Comparison of ENCODE assay signal across 8 cellular contexts in genomic region chr9:120348951-120349429, GRCh38.
DNase-seq lines count a peak whose midpoint lies in the region; TF ChIP-seq lines count a peak whose summit lies in the region.

No MANE protein-coding gene starts in this region.

- H2BK5ac ChIP-seq in trophoblast cell (ENCODE audit: low read depth, low read length, poor library complexity) = no peak overlapping the region

- H2BK12ac ChIP-seq in trophoblast cell (ENCODE audit: low read length) = no peak overlapping the region

- H4K8ac ChIP-seq in trophoblast cell (ENCODE audit: low read depth, low read length) = no peak overlapping the region

- no peak overlapping the region for H3K4me3 Mint-ChIP-seq in activated CD4-positive, alpha-beta T cell treated with anti-CD3 and anti-CD28 coated beads, Interleukin-2, amount 10 ng/mL, durations not matched to agents 7 days and 5 days

- no peaks in the 10 kb centered on the region for H3K27me3 Mint-ChIP-seq in activated CD4-positive, alpha-beta T cell treated with anti-CD3 and anti-CD28 coated beads, Interleukin-2, amount 10 ng/mL, durations not matched to agents 7 days and 5 days

- H3K36me3 Mint-ChIP-seq in activated CD4-positive, alpha-beta T cell treated with anti-CD3 and anti-CD28 coated beads, Interleukin-2, amount 10 ng/mL, durations not matched to agents 7 days and 5 days (ENCODE audit: low read depth) = no peaks in the 10 kb centered on the region

- H3K27ac ChIP-seq in trophoblast cell (ENCODE audit: low read depth, low read length) = no peak overlapping the region
- H3K27ac ChIP-seq in ovary = no peak overlapping the region

- no peak overlapping the region for H2AFZ ChIP-seq in trophoblast cell (ENCODE audit: insufficient read depth, low read length, poor library complexity)

- peaks cover 8% of the 10 kb centered on the region for H3K4me1 Mint-ChIP-seq in activated CD4-positive, alpha-beta T cell treated with anti-CD3 and anti-CD28 coated beads, Interleukin-2, amount 10 ng/mL, durations not matched to agents 7 days and 5 days

- H3K4me1 ChIP-seq in trophoblast cell (ENCODE audit: control insufficient read depth in 1 of 2, insufficient read depth in 2 of 2, low read length in 2 of 2) = peaks cover 2 to 5% of the 10 kb centered on the region in 2 experiments
- H3K4me1 ChIP-seq in ovary (ENCODE audit: insufficient read depth) = peaks cover 1% of the 10 kb centered on the region

- H3K4me2 ChIP-seq in trophoblast cell (ENCODE audit: low read length) = peak overlapping the region; percentile 35

- no peaks in the 10 kb centered on the region for H3K79me1 ChIP-seq in trophoblast cell (ENCODE audit: low read length)

- POLR2A ChIA-PET in activated CD4-positive, alpha-beta T cell treated with anti-CD3 and anti-CD28 coated beads, Interleukin-2, amount 10 ng/mL, durations not matched to agents 7 days and 5 days (lab: Charles Lee) = no interaction called here

- no peak overlapping the region for H3K27ac Mint-ChIP-seq in activated CD4-positive, alpha-beta T cell treated with anti-CD3 and anti-CD28 coated beads, Interleukin-2, amount 10 ng/mL, durations not matched to agents 7 days and 5 days

- H2AK5ac ChIP-seq in trophoblast cell (ENCODE audit: low read length) = no peak overlapping the region

- no peak overlapping the region for H4K91ac ChIP-seq in trophoblast cell (ENCODE audit: low read depth, low read length)

- TF ChIP-seq EP300 in Ishikawa (IDR thresholded peaks at IDR 0.05; ENCODE audit: borderline replicate concordance) = no peak
- no peak for TF ChIP-seq EP300 in ovary (IDR thresholded peaks at IDR 0.05)

- no CpG with 5 or more reads among the region's 16 CpGs for WGBS in trophoblast cell (ENCODE audit: extremely low coverage, insufficient coverage, insufficient read length)
- 34 to 47% (median 43%) methylated on average over 16 of the region's 16 CpGs for WGBS in ovary, 3 donors

- no peak overlapping the region for H2BK120ac ChIP-seq in trophoblast cell (ENCODE audit: insufficient read depth, low read length, poor library complexity)

- intact Hi-C loops in ovary (cut with DNase I) = no loop called here

- H3K27me3 ChIP-seq in trophoblast cell (ENCODE audit: insufficient read depth, low read length) (no peaks in the 10 kb centered on the region), ovary (no peaks in the 10 kb centered on the region)

- H3K79me2 ChIP-seq in trophoblast cell (ENCODE audit: control insufficient read depth, insufficient read depth, low read length, poor library complexity) = no peaks in the 10 kb centered on the region

- H3K9me3 Mint-ChIP-seq in activated CD4-positive, alpha-beta T cell treated with anti-CD3 and anti-CD28 coated beads, Interleukin-2, amount 10 ng/mL, durations not matched to agents 7 days and 5 days = no peaks in the 10 kb centered on the region

- H3K18ac ChIP-seq in trophoblast cell (ENCODE audit: low read length) = no peak overlapping the region

- H3K4me3 ChIP-seq in fibroblast of villous mesenchyme (ENCODE audit: low read depth, low read length) (no peak overlapping the region), trophoblast cell (ENCODE audit: low read depth, low read length) (peak overlapping the region; percentile 11), ovary (no peak overlapping the region)

- H3K36me3 ChIP-seq in trophoblast cell (ENCODE audit: control insufficient read depth in 1 of 2, insufficient read depth in 2 of 2, low read length in 2 of 2) (no peaks in the 10 kb centered on the region), ovary (no peaks in the 10 kb centered on the region)

- H3K9ac ChIP-seq in trophoblast cell (ENCODE audit: low read length) = no peak overlapping the region

- H3K4ac ChIP-seq in trophoblast cell (ENCODE audit: low read depth, low read length) = no peak overlapping the region

- H4K12ac ChIP-seq in trophoblast cell (ENCODE audit: low read depth, low read length) = no peak overlapping the region

- peak; percentile 88 for TF ChIP-seq RAD21 in Ishikawa (IDR thresholded peaks at IDR 0.05; ENCODE audit: low read depth)

- CTCF ChIA-PET in activated CD4-positive, alpha-beta T cell treated with anti-CD3 and anti-CD28 coated beads, Interleukin-2, amount 10 ng/mL, durations not matched to agents 7 days and 5 days (lab: Charles Lee) = no interaction called here

- H3K23ac ChIP-seq in trophoblast cell (ENCODE audit: low read length) = no peak overlapping the region

- no peak for TF ChIP-seq POLR2A in ovary (IDR thresholded peaks at IDR 0.05)

- H3K14ac ChIP-seq in trophoblast cell (ENCODE audit: low read length) = no peak overlapping the region

- TF ChIP-seq CTCF in fibroblast of villous mesenchyme (IDR thresholded peaks at IDR 0.05; ENCODE audit: insufficient read depth, low read depth, low read length) = peak; percentile 69
- TF ChIP-seq CTCF in ovary (IDR thresholded peaks at IDR 0.05) = no peak

- H3K9me3 ChIP-seq in trophoblast cell (ENCODE audit: insufficient read depth, low read depth, low read length) (no peaks in the 10 kb centered on the region), ovary (no peaks in the 10 kb centered on the region)

- DNase-seq in activated CD4-positive, alpha-beta T cell treated with anti-CD3 and anti-CD28 coated beads, Interleukin-2, amount 10 ng/mL, durations not matched to agents 7 days and 5 days = peak; percentile 8
- DNase-seq in activated CD4-positive, alpha-beta T cell treated with anti-CD3 and anti-CD28 coated beads for 1 hour = no peak
- DNase-seq in SK-MEL-5 (ENCODE audit: low read depth, low spot score) (peak; percentile 73), fibroblast of villous mesenchyme (ENCODE audit: low read depth) (peak; percentile 57), trophoblast cell (peak in 1 of 2 donors; percentile 38), NCI-H187 (lab: John Stamatoyannopoulos, UW) (no peak), ovary (no peak)

- in situ Hi-C loops in SK-MEL-5 (cut with HindIII; ENCODE audit: low pct_unique_long_range_greater_than_20kb, low sequenced_read_pairs) = no loop called here

TF ChIP-seq in Ishikawa, 13 proteins besides CTCF, POLR2A, EP300 and RAD21:
- TF ChIP-seq ZBTB7A (IDR thresholded peaks at IDR 0.05; ENCODE audit: low read depth) (0 out of 2 replicates have a peak, but pooled peaks have one; percentile 55), TEAD4 (IDR thresholded peaks at IDR 0.05) (no peak)
TF ChIP-seq in Ishikawa: peak in this region for 1.

Comparison
In these comparisons a context has a peak if more than half of its experiments do, and no peak if none do; other contexts are left out.
1. DNase-seq: peak in activated CD4-positive, alpha-beta T cell treated with anti-CD3 and anti-CD28 coated beads, Interleukin-2, amount 10 ng/mL, durations not matched to agents 7 days and 5 days (single experiment), SK-MEL-5 (single experiment) and fibroblast of villous mesenchyme (single experiment); none in activated CD4-positive, alpha-beta T cell treated with anti-CD3 and anti-CD28 coated beads for 1 hour (single experiment), NCI-H187 (0 of 2) and ovary (0 of 5).